8 cellular contexts compared by ENCODE assay signal in genomic region chr11:46560300-46561025, GRCh38. TPM values are rescaled to one million over a fixed set of nuclear protein-coding genes. Genes with fewer than 3 reads are reported as not detected.
DNase-seq lines count a peak whose midpoint lies in the region; ATAC-seq and TF ChIP-seq lines count a peak whose summit lies in the region.

No MANE protein-coding gene starts in this region.

- in situ Hi-C loops in brain microvascular endothelial cell (cut with HindIII; ENCODE audit: low pct_ligation_motif_present, low sequenced_read_pairs): no loop called here

- CTCF ChIA-PET in activated naive CD4-positive, alpha-beta T cell treated with anti-CD3 and anti-CD28 coated beads, Interleukin-2, amount 10 ng/mL, durations not matched to agents 7 days and 5 days (lab: Charles Lee): interaction anchor here (0.9 to 2.2 kb wide), 3 partner anchors 11 to 111 kb away, joined by 3 to 7 read pairs (median 6); partner anchors contain the start of gene ATG13
- CTCF ChIA-PET in activated CD4-positive, alpha-beta memory T cell treated with anti-CD3 and anti-CD28 coated beads, Interleukin-2, amount 10 ng/mL, durations not matched to agents 7 days and 5 days (lab: Charles Lee): interaction anchor here (1.3 to 2.8 kb wide), 6 partner anchors 10 to 56 kb away, joined by 3 to 24 read pairs (median 8); partner anchors contain the start of genes AMBRA1, ATG13 and HARBI1

- no peaks in the 10 kb centered on the region for H3K27me3 Mint-ChIP-seq in activated naive CD4-positive, alpha-beta T cell treated with anti-CD3 and anti-CD28 coated beads, Interleukin-2, amount 10 ng/mL, durations not matched to agents 7 days and 5 days
- H3K27me3 Mint-ChIP-seq in activated CD4-positive, alpha-beta memory T cell treated with anti-CD3 and anti-CD28 coated beads, Interleukin-2, amount 10 ng/mL, durations not matched to agents 7 days and 5 days: no peaks in the 10 kb centered on the region

- H3K27me3 ChIP-seq in cardiac muscle cell (no peaks in the 10 kb centered on the region), spleen (replicated peaks in 1 of 7) (no peaks in the 10 kb centered on the region), brain microvascular endothelial cell (replicated peaks) (no peaks in the 10 kb centered on the region)

- peak overlapping the region; percentile 88 for H3K4me3 Mint-ChIP-seq in activated naive CD4-positive, alpha-beta T cell treated with anti-CD3 and anti-CD28 coated beads, Interleukin-2, amount 10 ng/mL, durations not matched to agents 7 days and 5 days
- peak overlapping the region; percentile 95 for H3K4me3 Mint-ChIP-seq in activated CD4-positive, alpha-beta memory T cell treated with anti-CD3 and anti-CD28 coated beads, Interleukin-2, amount 10 ng/mL, durations not matched to agents 7 days and 5 days

- no peak for TF ChIP-seq CTCF in cardiac muscle cell (IDR thresholded peaks at IDR 0.05; ENCODE audit: low read depth, low read length)
- TF ChIP-seq CTCF in spleen (IDR thresholded peaks at IDR 0.05 in 8 of 11, conservative IDR thresholded peaks at IDR 0.05 in 3 of 11): no peak
- TF ChIP-seq CTCF in brain microvascular endothelial cell (IDR thresholded peaks at IDR 0.05; ENCODE audit: low read depth, low read length, missing control alignments): no peak

- H3K4me3 ChIP-seq in cardiac muscle cell: no peak overlapping the region
- peak overlapping the region in 7 of 8 donors; percentile 11 to 45 (median 29) for H3K4me3 ChIP-seq in spleen
- H3K4me3 ChIP-seq in brain microvascular endothelial cell (ENCODE audit: low read depth, low read length): no peak overlapping the region

- intact Hi-C loops in spleen (cut with DNase I; ENCODE audit: low total_unique reads): no loop called here

- H3K4me1 Mint-ChIP-seq in activated naive CD4-positive, alpha-beta T cell treated with anti-CD3 and anti-CD28 coated beads, Interleukin-2, amount 10 ng/mL, durations not matched to agents 7 days and 5 days: peaks cover 62% of the 10 kb centered on the region
- peaks cover 56% of the 10 kb centered on the region for H3K4me1 Mint-ChIP-seq in activated CD4-positive, alpha-beta memory T cell treated with anti-CD3 and anti-CD28 coated beads, Interleukin-2, amount 10 ng/mL, durations not matched to agents 7 days and 5 days

- POLR2A ChIA-PET in activated CD4-positive, alpha-beta memory T cell treated with anti-CD3 and anti-CD28 coated beads, Interleukin-2, amount 10 ng/mL, durations not matched to agents 7 days and 5 days (lab: Charles Lee): interaction anchor here (0.7 to 2.7 kb wide), 9 partner anchors 11 to 688 kb away, joined by 3 to 23 read pairs (median 4); partner anchors contain the start of genes ACP2, AMBRA1, ATG13 and HARBI1

- peak overlapping the region; percentile 98 for H3K27ac Mint-ChIP-seq in activated naive CD4-positive, alpha-beta T cell treated with anti-CD3 and anti-CD28 coated beads, Interleukin-2, amount 10 ng/mL, durations not matched to agents 7 days and 5 days
- peak overlapping the region; percentile 96 for H3K27ac Mint-ChIP-seq in activated CD4-positive, alpha-beta memory T cell treated with anti-CD3 and anti-CD28 coated beads, Interleukin-2, amount 10 ng/mL, durations not matched to agents 7 days and 5 days

- DNase-seq in activated naive CD4-positive, alpha-beta T cell treated with anti-CD3 and anti-CD28 coated beads, Interleukin-2, amount 10 ng/mL, durations not matched to agents 7 days and 5 days: peak; percentile 54
- no peak for DNase-seq in activated naive CD4-positive, alpha-beta T cell (lab: John Stamatoyannopoulos, UW)
- peak; percentile 27 for DNase-seq in activated CD4-positive, alpha-beta memory T cell treated with anti-CD3 and anti-CD28 coated beads, Interleukin-2, amount 10 ng/mL, durations not matched to agents 7 days and 5 days
- DNase-seq in cardiac muscle cell (ENCODE audit: low read depth in 1 of 2, low spot score in 1 of 2): peak in 1 of 2 donors; percentile 55
- no peak for DNase-seq in spleen
- DNase-seq in brain microvascular endothelial cell: no peak

- peaks cover 11% of the 10 kb centered on the region for H3K36me3 Mint-ChIP-seq in activated naive CD4-positive, alpha-beta T cell treated with anti-CD3 and anti-CD28 coated beads, Interleukin-2, amount 10 ng/mL, durations not matched to agents 7 days and 5 days
- peaks cover 7% of the 10 kb centered on the region for H3K36me3 Mint-ChIP-seq in activated CD4-positive, alpha-beta memory T cell treated with anti-CD3 and anti-CD28 coated beads, Interleukin-2, amount 10 ng/mL, durations not matched to agents 7 days and 5 days (ENCODE audit: low read depth)

- ATAC-seq in HG03558 (IDR thresholded peaks at IDR 0.05; ENCODE audit: extremely low read depth, unreplicated experiment) (peak; percentile 47), GM21381 (IDR thresholded peaks at IDR 0.05; ENCODE audit: unreplicated experiment) (no peak)

- H3K9me3 ChIP-seq in cardiac muscle cell (ENCODE audit: low read depth): no peaks in the 10 kb centered on the region
- H3K9me3 ChIP-seq in spleen: no peaks in the 10 kb centered on the region

- H3K36me3 ChIP-seq in cardiac muscle cell: no peaks in the 10 kb centered on the region
- H3K36me3 ChIP-seq in spleen: no peaks in the 10 kb centered on the region
- no peaks in the 10 kb centered on the region for H3K36me3 ChIP-seq in brain microvascular endothelial cell (replicated peaks)

- WGBS in spleen, 5 donors: 0 to 3% (median 1%) methylated on average over 6 of the region's 6 CpGs

- peak overlapping the region; percentile 13 for H3K27ac ChIP-seq in cardiac muscle cell
- H3K27ac ChIP-seq in spleen: peak overlapping the region; percentile 69 to 87 (median 80)
- no peak overlapping the region for H3K27ac ChIP-seq in brain microvascular endothelial cell

- TF ChIP-seq POLR2A in spleen (IDR thresholded peaks at IDR 0.05): no peak

- H3K4me1 ChIP-seq in cardiac muscle cell (ENCODE audit: low read depth) (no peaks in the 10 kb centered on the region), spleen (peaks cover 8 to 78% (median 31%) of the 10 kb centered on the region in 6 donors)

- no peaks in the 10 kb centered on the region for H3K9me3 Mint-ChIP-seq in activated naive CD4-positive, alpha-beta T cell treated with anti-CD3 and anti-CD28 coated beads, Interleukin-2, amount 10 ng/mL, durations not matched to agents 7 days and 5 days
- H3K9me3 Mint-ChIP-seq in activated CD4-positive, alpha-beta memory T cell treated with anti-CD3 and anti-CD28 coated beads, Interleukin-2, amount 10 ng/mL, durations not matched to agents 7 days and 5 days: no peaks in the 10 kb centered on the region

RNA-seq across cellular contexts. Expression of gene AMBRA1, which starts 33.4 kb away (rescaled TPM):
- total RNA-seq in activated CD4-positive, alpha-beta memory T cell treated with anti-CD3 and anti-CD28 coated beads, Interleukin-2, amount 10 ng/mL, durations not matched to agents 7 days and 5 days: 10 to 100 TPM; 34.6 to 35.5 TPM
- total RNA-seq in cardiac muscle cell (27.7 and 52.7 TPM in 2 replicates), spleen (10 to 100 TPM; 36.7 to 54.6 (median 38.9) TPM)
- polyA plus RNA-seq in cardiac muscle cell (10.5 and 12.8 TPM in 2 replicates), spleen (1 to 10 TPM; 3.6 to 9.4 (median 4.3) TPM)

RNA-seq across cellular contexts. Expression of gene HARBI1, which starts 56.6 kb away (rescaled TPM):
- total RNA-seq in activated CD4-positive, alpha-beta memory T cell treated with anti-CD3 and anti-CD28 coated beads, Interleukin-2, amount 10 ng/mL, durations not matched to agents 7 days and 5 days: 1 to 10 TPM; 5.6 to 7.3 TPM
- 2.2 and 3.8 TPM in 2 replicates for total RNA-seq in cardiac muscle cell
- 6.9 and 9.8 TPM in 2 replicates for polyA plus RNA-seq in cardiac muscle cell
- 1 to 10 TPM; 3.2 to 5.6 (median 4.4) TPM for total RNA-seq in spleen
- 1 to 10 TPM; 1.4 to 3.4 (median 2.1) TPM for polyA plus RNA-seq in spleen

RNA-seq across cellular contexts. Expression of gene ATG13, which starts 56.9 kb away (rescaled TPM):
- 10 to 100 TPM; 70.4 to 72.1 TPM for total RNA-seq in activated CD4-positive, alpha-beta memory T cell treated with anti-CD3 and anti-CD28 coated beads, Interleukin-2, amount 10 ng/mL, durations not matched to agents 7 days and 5 days
- total RNA-seq in cardiac muscle cell (78.5 and 108 TPM in 2 replicates), spleen (100 to 1,000 TPM in 2 of 7 donors, 10 to 100 TPM in 5; 65.4 to 111 (median 88.7) TPM)
- polyA plus RNA-seq in cardiac muscle cell (56.8 and 61.9 TPM in 2 replicates), spleen (10 to 100 TPM; 14.9 to 33.9 (median 15.7) TPM)

Comparison
In these comparisons a context has a peak if more than half of its experiments do, and no peak if none do; other contexts are left out.
1. DNase-seq: peak in activated naive CD4-positive, alpha-beta T cell treated with anti-CD3 and anti-CD28 coated beads, Interleukin-2, amount 10 ng/mL, durations not matched to agents 7 days and 5 days (single experiment) and activated CD4-positive, alpha-beta memory T cell treated with anti-CD3 and anti-CD28 coated beads, Interleukin-2, amount 10 ng/mL, durations not matched to agents 7 days and 5 days (single experiment); none in activated naive CD4-positive, alpha-beta T cell (0 of 4), spleen (single experiment) and brain microvascular endothelial cell (single experiment).
2. H3K4me3 ChIP-seq: peak in spleen (7 of 8); none in cardiac muscle cell (single experiment) and brain microvascular endothelial cell (single experiment).